In the genomic region with DNA sequence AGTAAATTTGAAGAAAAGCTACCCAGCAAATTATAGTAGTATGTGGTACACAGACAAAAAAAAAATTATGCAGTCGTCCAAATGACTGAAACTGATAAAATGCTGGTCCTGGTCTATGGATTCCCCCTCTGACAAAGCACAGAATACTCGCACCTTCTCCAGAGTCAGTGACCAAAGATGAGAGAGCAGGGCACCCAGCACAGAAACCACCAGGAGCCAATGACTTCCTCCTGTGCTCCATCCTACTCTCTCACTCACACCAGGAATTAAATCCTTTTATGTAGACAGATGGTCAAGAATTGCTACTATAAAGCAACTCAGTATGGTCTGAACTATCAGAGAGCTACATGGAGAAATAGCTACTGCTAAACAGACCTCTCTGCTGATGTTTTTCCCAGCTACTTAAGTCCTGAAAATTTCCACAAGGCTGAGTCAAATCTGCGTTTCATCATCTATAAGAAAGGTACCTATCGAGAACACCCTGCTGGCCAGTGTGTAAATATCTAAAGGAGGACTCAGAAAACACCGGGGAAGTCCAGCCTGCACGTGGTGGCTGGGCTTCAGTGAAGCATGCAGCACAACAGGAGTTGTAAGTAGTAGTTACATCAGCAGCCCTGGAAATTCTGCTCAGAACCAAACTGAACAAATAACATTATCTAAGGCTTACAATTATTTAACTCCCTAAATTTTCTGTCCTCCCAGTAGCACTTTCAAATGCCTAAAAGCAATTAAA, we compare ENCODE assay signal across 8 cellular contexts.
DNase-seq lines count a peak whose midpoint lies in the region; ATAC-seq and TF ChIP-seq lines count a peak whose summit lies in the region.
"Not testable (repeated sequence)": the region's sequence is repeated elsewhere in the genome, so short reads cannot be mapped to it uniquely, and the experiment has no call there.

No MANE protein-coding gene starts in this region.

- DNase-seq in ACHN, result peak; percentile 32
- peak; percentile 76 for DNase-seq in NAMALWA (ENCODE audit: low spot score)
- DNase-seq in activated B cell treated with CpG ODN at 0.5 μM for 24 hours, result not testable (repeated sequence)
- peak; percentile 57 for DNase-seq in kidney tubule cell (ENCODE audit: low spot score)

- in situ Hi-C loops in ACHN (cut with HindIII; ENCODE audit: low pct_ligation_motif_present, low pct_unique_long_range_greater_than_20kb, low sequenced_read_pairs), result not testable (repeated sequence)

- not testable (repeated sequence) for H3K4me3 Mint-ChIP-seq in activated B cell treated with CpG ODN at 0.5 μM for 24 hours

- H3K4me1 Mint-ChIP-seq in activated B cell treated with CpG ODN at 0.5 μM for 24 hours, result not testable (repeated sequence)

- H3K27ac Mint-ChIP-seq in activated B cell treated with CpG ODN at 0.5 μM for 24 hours, result peak overlapping the region; percentile 66

- TF ChIP-seq CTCF in activated B cell treated with CpG ODN at 0.5 μM for 24 hours (IDR thresholded peaks at IDR 0.05), result not testable (repeated sequence)

- ATAC-seq in GM18867 (IDR thresholded peaks at IDR 0.05; ENCODE audit: unreplicated experiment) (peak; percentile 63), GM21423 (IDR thresholded peaks at IDR 0.05; ENCODE audit: unreplicated experiment) (peak; percentile 78), HG02588 (IDR thresholded peaks at IDR 0.05; ENCODE audit: unreplicated experiment) (peak; percentile 80), HG03135 (IDR thresholded peaks at IDR 0.05; ENCODE audit: unreplicated experiment) (peak; percentile 75), activated B cell treated with CpG ODN at 0.5 μM for 24 hours (ENCODE audit: low read depth) (peak; percentile 92)

- intact Hi-C loops in activated B cell treated with CpG ODN at 0.5 μM for 24 hours (cut with micrococcal nuclease), result not testable (repeated sequence)

- not testable (repeated sequence) for H3K9me3 Mint-ChIP-seq in activated B cell treated with CpG ODN at 0.5 μM for 24 hours

- POLR2A ChIA-PET in activated B cell treated with CpG ODN at 0.5 μM for 24 hours (lab: Charles Lee), result not testable (repeated sequence)

- H3K27me3 Mint-ChIP-seq in activated B cell treated with CpG ODN at 0.5 μM for 24 hours, result not testable (repeated sequence)

- CTCF ChIA-PET in activated B cell treated with CpG ODN at 0.5 μM for 24 hours (lab: Charles Lee), result not testable (repeated sequence)

- not testable (repeated sequence) for H3K36me3 Mint-ChIP-seq in activated B cell treated with CpG ODN at 0.5 μM for 24 hours (ENCODE audit: low read depth)
